3 cellular contexts compared by ENCODE assay signal in genomic region chr14:93150227-93151206, GRCh38.
TF ChIP-seq lines count a peak whose summit lies in the region.

No MANE protein-coding gene starts in this region.

TF ChIP-seq in A549, 52 proteins besides CTCF, POLR2A, EP300 and RAD21:
- TF ChIP-seq HEYL (CRISPR knock-in tag; IDR thresholded peaks at IDR 0.05) (no peak), SREBF2 (IDR thresholded peaks at IDR 0.05) (no peak), MYC (IDR thresholded peaks at IDR 0.05; ENCODE audit: borderline replicate concordance, low read length) (no peak), MAFK (IDR thresholded peaks at IDR 0.05; ENCODE audit: partially characterized antibody) (no peak), ZSCAN20 (CRISPR knock-in tag; IDR thresholded peaks at IDR 0.05) (no peak), RNF2 (IDR thresholded peaks at IDR 0.05; ENCODE audit: borderline replicate concordance, low read depth) (no peak), BHLHE40 (IDR thresholded peaks at IDR 0.05; ENCODE audit: low read depth, low read length) (no peak), CHD2 (IDR thresholded peaks at IDR 0.05; ENCODE audit: low read length, partially characterized antibody) (no peak), BCL3 (IDR thresholded peaks at IDR 0.05) (no peak), EHF (CRISPR knock-in tag; IDR thresholded peaks at IDR 0.05) (no peak), JUN (IDR thresholded peaks at IDR 0.05) (no peak), MAZ (IDR thresholded peaks at IDR 0.05; ENCODE audit: borderline replicate concordance, low read depth, low read length) (no peak), TFCP2L1 (CRISPR knock-in tag; IDR thresholded peaks at IDR 0.05) (no peak), HOXB5 (CRISPR knock-in tag; IDR thresholded peaks at IDR 0.05) (no peak)

TF ChIP-seq in HEK293, 187 proteins besides CTCF, POLR2A, EP300 and RAD21:
- TF ChIP-seq ZNF792 (tag by site-specific recombination; IDR thresholded peaks at IDR 0.05) (peak; percentile 69; the same call in 1 of the 2 replicates), SP2 (tag by site-specific recombination; IDR thresholded peaks at IDR 0.05) (peak; percentile 32; the same call in 1 of the 2 replicates), ZNF639 (tag by site-specific recombination; IDR thresholded peaks at IDR 0.05) (no peak), ZNF670 (tag by site-specific recombination; IDR thresholded peaks at IDR 0.05; ENCODE audit: low read depth) (no peak), ZSCAN30 (tag by site-specific recombination; IDR thresholded peaks at IDR 0.05) (peak; percentile 85), ZNF560 (tag by site-specific recombination; IDR thresholded peaks at IDR 0.05; ENCODE audit: borderline replicate concordance) (no peak), PRDM10 (tag by site-specific recombination; IDR thresholded peaks at IDR 0.05) (peak; percentile 73), ZFP41 (tag by site-specific recombination; IDR thresholded peaks at IDR 0.05; ENCODE audit: borderline replicate concordance) (no peak), ZNF529 (tag by site-specific recombination; IDR thresholded peaks at IDR 0.05; ENCODE audit: insufficient replicate concordance) (no peak)

TF ChIP-seq in liver, 16 proteins besides CTCF, POLR2A, EP300 and RAD21:
- TF ChIP-seq TAF1 (conservative IDR thresholded peaks at IDR 0.05) (no peak), REST (IDR thresholded peaks at IDR 0.05) (peak; percentile 22), FOXA2 (IDR thresholded peaks at IDR 0.05) (no peak), FOXA1 (IDR thresholded peaks at IDR 0.05) (no peak), GABPA (IDR thresholded peaks at IDR 0.05 in 1 of 2, conservative IDR thresholded peaks at IDR 0.05 in 1 of 2) (no peak), EGR1 (IDR thresholded peaks at IDR 0.05; ENCODE audit: low read depth in 2 of 2) (no peak), ATF3 (IDR thresholded peaks at IDR 0.05) (no peak), SP1 (IDR thresholded peaks at IDR 0.05) (no peak)
